ENCODE assay signal across 8 cellular contexts in genomic region chr19:862529-863304, GRCh38. TPM values are rescaled to one million over a fixed set of nuclear protein-coding genes. Genes with fewer than 3 reads are reported as not detected.
DNase-seq lines count a peak whose midpoint lies in the region; ATAC-seq and TF ChIP-seq lines count a peak whose summit lies in the region.

No MANE protein-coding gene starts in this region.

- in situ Hi-C loops in Panc1 (cut with HindIII; ENCODE audit: low pct_unique_long_range_greater_than_20kb, low sequenced_read_pairs) = no loop called here

- POLR2A ChIA-PET in Panc1 (lab: Charles Lee) = interaction anchor here (0.7 kb wide), 1 partner anchor 12 kb away, joined by 17 read pairs; no protein-coding TSS in a partner anchor

- peak; percentile 15; the same call in 1 of the 2 replicates for ATAC-seq in Panc1
- ATAC-seq in GM21528 (IDR thresholded peaks at IDR 0.05; ENCODE audit: low FRiP score, unreplicated experiment) = no peak
- ATAC-seq in GM19455 (IDR thresholded peaks at IDR 0.05; ENCODE audit: unreplicated experiment) = no peak

- H3K27me3 Mint-ChIP-seq in activated T-helper 2 cell treated with anti-CD3 and anti-CD28 coated beads, Interferon-gamma antibody, Interleukin-2, Interleukin-4, amounts not matched to agents 10 μg/mL and 5 μg/mL and 100 μg/mL, durations not matched to agents 14 hours and 24 hours and 36 hours (ENCODE audit: low read depth) = peaks cover 6% of the 10 kb centered on the region

- BruUV-seq in Panc1 (replicated peaks; lab: Mats Ljungman, UMichigan) = TSS peak; percentile 90

- H3K36me3 ChIP-seq in Panc1 (ENCODE audit: control insufficient read depth, insufficient read depth, low read length) (no peaks in the 10 kb centered on the region), cardiac muscle cell (peaks cover 2% of the 10 kb centered on the region)

- peaks cover 9% of the 10 kb centered on the region for H3K4me1 Mint-ChIP-seq in activated T-helper 2 cell treated with anti-CD3 and anti-CD28 coated beads, Interferon-gamma antibody, Interleukin-2, Interleukin-4, amounts not matched to agents 10 μg/mL and 5 μg/mL and 100 μg/mL, durations not matched to agents 14 hours and 24 hours and 36 hours (ENCODE audit: low read depth)

- TF ChIP-seq CTCF in Panc1 (IDR thresholded peaks at IDR 0.05) (no peak), cardiac muscle cell (IDR thresholded peaks at IDR 0.05; ENCODE audit: low read depth, low read length) (no peak)

- H3K4me1 ChIP-seq in Panc1 (ENCODE audit: control insufficient read depth, insufficient read depth, low read length) (peaks cover 7% of the 10 kb centered on the region), cardiac muscle cell (ENCODE audit: low read depth) (no peaks in the 10 kb centered on the region)

- no peaks in the 10 kb centered on the region for H3K9me3 ChIP-seq in Panc1 (ENCODE audit: control insufficient read depth, insufficient read depth, low read depth, low read length)
- H3K9me3 ChIP-seq in cardiac muscle cell (ENCODE audit: low read depth) = no peaks in the 10 kb centered on the region

- H3K4me3 ChIP-seq in Panc1 (ENCODE audit: low read depth in 2 of 2, low read length in 2 of 2) = no peak overlapping the region
- peak overlapping the region; percentile 5 for H3K4me3 ChIP-seq in cardiac muscle cell

- H3K27me3 ChIP-seq in Panc1 (ENCODE audit: control insufficient read depth, insufficient read depth, low read length) (no peaks in the 10 kb centered on the region), cardiac muscle cell (peaks cover 32% of the 10 kb centered on the region)

- peaks cover 5% of the 10 kb centered on the region for H3K36me3 Mint-ChIP-seq in activated T-helper 2 cell treated with anti-CD3 and anti-CD28 coated beads, Interferon-gamma antibody, Interleukin-2, Interleukin-4, amounts not matched to agents 10 μg/mL and 5 μg/mL and 100 μg/mL, durations not matched to agents 14 hours and 24 hours and 36 hours (ENCODE audit: low read depth)

- DNase-seq in EH (ENCODE audit: low read depth) (peak; percentile 70), Panc1 (ENCODE audit: low read depth, low spot score) (no peak), cardiac muscle cell (ENCODE audit: low read depth in 1 of 2, low spot score in 1 of 2) (peak; percentile 61 to 79), 8988T (no peak)
- peak; percentile 76 for DNase-seq in activated T-helper 2 cell treated with anti-CD3 and anti-CD28 coated beads, Interferon-gamma antibody, Interleukin-2, Interleukin-4, amounts not matched to agents 10 μg/mL and 5 μg/mL and 100 μg/mL, durations not matched to agents 14 hours and 24 hours and 36 hours (ENCODE audit: low spot score)
- peak; percentile 69 to 78 for DNase-seq in stimulated activated CD4-positive, alpha-beta T cell treated with anti-CD3 and anti-CD28 coated beads, Interleukin-15, amount 100 ng/mL, for 48 hours (ENCODE audit: low read depth in 2 of 2)

- H3K27ac Mint-ChIP-seq in activated T-helper 2 cell treated with anti-CD3 and anti-CD28 coated beads, Interferon-gamma antibody, Interleukin-2, Interleukin-4, amounts not matched to agents 10 μg/mL and 5 μg/mL and 100 μg/mL, durations not matched to agents 14 hours and 24 hours and 36 hours = no peak overlapping the region

- no peaks in the 10 kb centered on the region for H3K9me3 Mint-ChIP-seq in activated T-helper 2 cell treated with anti-CD3 and anti-CD28 coated beads, Interferon-gamma antibody, Interleukin-2, Interleukin-4, amounts not matched to agents 10 μg/mL and 5 μg/mL and 100 μg/mL, durations not matched to agents 14 hours and 24 hours and 36 hours

- no peak overlapping the region for H3K27ac ChIP-seq in Panc1 (ENCODE audit: low read length)
- H3K27ac ChIP-seq in cardiac muscle cell = no peak overlapping the region

- H3K4me3 Mint-ChIP-seq in activated T-helper 2 cell treated with anti-CD3 and anti-CD28 coated beads, Interferon-gamma antibody, Interleukin-2, Interleukin-4, amounts not matched to agents 10 μg/mL and 5 μg/mL and 100 μg/mL, durations not matched to agents 14 hours and 24 hours and 36 hours (ENCODE audit: low read depth) = peak overlapping the region; percentile 49

- intact Hi-C loops in Panc1 (cut with micrococcal nuclease; ENCODE audit: unreplicated experiment) = no loop called here
- intact Hi-C loops in activated T-helper 2 cell treated with anti-CD3 and anti-CD28 coated beads, Interferon-gamma antibody, Interleukin-2, Interleukin-4, amounts not matched to agents 10 μg/mL and 5 μg/mL and 100 μg/mL, durations not matched to agents 14 hours and 24 hours and 36 hours (cut with micrococcal nuclease) = loop anchor here (2.0 to 5.0 kb wide), 3 partner anchors 30 to 120 kb away; partner anchors contain the start of genes MED16, RNU6-9 and WDR18

- CTCF ChIA-PET in Panc1 (lab: Charles Lee) = no interaction called here

RNA-seq across cellular contexts. Expression of gene CFD, which starts 3.3 kb away (rescaled TPM):
- total RNA-seq in Panc1 (2021; ENCODE audit: unreplicated experiment) = 9.9 TPM
- 58.2 TPM for polyA plus RNA-seq in Panc1 (2012; ENCODE audit: insufficient read length)
- 0.94 and 1.8 TPM in 2 replicates for total RNA-seq in activated T-helper 2 cell treated with anti-CD3 and anti-CD28 coated beads, Interferon-gamma antibody, Interleukin-2, Interleukin-4, amounts not matched to agents 10 μg/mL and 5 μg/mL and 100 μg/mL, durations not matched to agents 14 hours and 24 hours and 36 hours
- 1.6 and 2.9 TPM in 2 replicates for total RNA-seq in cardiac muscle cell
- 3.1 and 6.5 TPM in 2 replicates for polyA plus RNA-seq in cardiac muscle cell

RNA-seq across cellular contexts. Expression of gene ELANE, which starts 10.6 kb away (rescaled TPM):
- total RNA-seq in Panc1 (2021; ENCODE audit: unreplicated experiment) = 0.57 TPM
- polyA plus RNA-seq in Panc1 (2012; ENCODE audit: insufficient read length) = 0.40 TPM
- total RNA-seq in activated T-helper 2 cell treated with anti-CD3 and anti-CD28 coated beads, Interferon-gamma antibody, Interleukin-2, Interleukin-4, amounts not matched to agents 10 μg/mL and 5 μg/mL and 100 μg/mL, durations not matched to agents 14 hours and 24 hours and 36 hours = not detected in 2 replicates
- not detected in 2 replicates for total RNA-seq in cardiac muscle cell
- not detected in 2 replicates for polyA plus RNA-seq in cardiac muscle cell

RNA-seq across cellular contexts. Expression of gene PRTN3, which starts 21.9 kb away (rescaled TPM):
- total RNA-seq in Panc1 (2021; ENCODE audit: unreplicated experiment) (1.5 TPM), cardiac muscle cell (0.60 TPM in 1 of 2 replicates, not detected in the other)
- 2.6 TPM for polyA plus RNA-seq in Panc1 (2012; ENCODE audit: insufficient read length)
- not detected in 2 replicates for total RNA-seq in activated T-helper 2 cell treated with anti-CD3 and anti-CD28 coated beads, Interferon-gamma antibody, Interleukin-2, Interleukin-4, amounts not matched to agents 10 μg/mL and 5 μg/mL and 100 μg/mL, durations not matched to agents 14 hours and 24 hours and 36 hours
- polyA plus RNA-seq in cardiac muscle cell = 0.44 and 0.57 TPM in 2 replicates

RNA-seq across cellular contexts. Expression of gene MED16, which starts 30.3 kb away (rescaled TPM):
- 39.5 TPM for total RNA-seq in Panc1 (2021; ENCODE audit: unreplicated experiment)
- polyA plus RNA-seq in Panc1 (2012; ENCODE audit: insufficient read length) = 58.1 TPM
- 55.7 and 64.1 TPM in 2 replicates for total RNA-seq in activated T-helper 2 cell treated with anti-CD3 and anti-CD28 coated beads, Interferon-gamma antibody, Interleukin-2, Interleukin-4, amounts not matched to agents 10 μg/mL and 5 μg/mL and 100 μg/mL, durations not matched to agents 14 hours and 24 hours and 36 hours
- 61.9 and 67.2 TPM in 2 replicates for total RNA-seq in cardiac muscle cell
- 104 and 145 TPM in 2 replicates for polyA plus RNA-seq in cardiac muscle cell

RNA-seq across cellular contexts. Expression of gene RNU6-9, which starts 30.6 kb away (rescaled TPM):
- total RNA-seq in Panc1 (2021; ENCODE audit: unreplicated experiment) = not detected
- polyA plus RNA-seq in Panc1 (2012; ENCODE audit: insufficient read length) = not detected
- not detected in 2 replicates for total RNA-seq in activated T-helper 2 cell treated with anti-CD3 and anti-CD28 coated beads, Interferon-gamma antibody, Interleukin-2, Interleukin-4, amounts not matched to agents 10 μg/mL and 5 μg/mL and 100 μg/mL, durations not matched to agents 14 hours and 24 hours and 36 hours
- not detected in 2 replicates for total RNA-seq in cardiac muscle cell
- polyA plus RNA-seq in cardiac muscle cell = not detected in 2 replicates

Comparison
In these comparisons a context has a peak if more than half of its experiments do, and no peak if none do; other contexts are left out.
1. DNase-seq: peak in EH (single experiment), activated T-helper 2 cell treated with anti-CD3 and anti-CD28 coated beads, Interferon-gamma antibody, Interleukin-2, Interleukin-4, amounts not matched to agents 10 μg/mL and 5 μg/mL and 100 μg/mL, durations not matched to agents 14 hours and 24 hours and 36 hours (single experiment), cardiac muscle cell (2 of 2) and stimulated activated CD4-positive, alpha-beta T cell treated with anti-CD3 and anti-CD28 coated beads, Interleukin-15, amount 100 ng/mL, for 48 hours (2 of 2); none in Panc1 (single experiment) and 8988T (single experiment).